In the genomic region with DNA sequence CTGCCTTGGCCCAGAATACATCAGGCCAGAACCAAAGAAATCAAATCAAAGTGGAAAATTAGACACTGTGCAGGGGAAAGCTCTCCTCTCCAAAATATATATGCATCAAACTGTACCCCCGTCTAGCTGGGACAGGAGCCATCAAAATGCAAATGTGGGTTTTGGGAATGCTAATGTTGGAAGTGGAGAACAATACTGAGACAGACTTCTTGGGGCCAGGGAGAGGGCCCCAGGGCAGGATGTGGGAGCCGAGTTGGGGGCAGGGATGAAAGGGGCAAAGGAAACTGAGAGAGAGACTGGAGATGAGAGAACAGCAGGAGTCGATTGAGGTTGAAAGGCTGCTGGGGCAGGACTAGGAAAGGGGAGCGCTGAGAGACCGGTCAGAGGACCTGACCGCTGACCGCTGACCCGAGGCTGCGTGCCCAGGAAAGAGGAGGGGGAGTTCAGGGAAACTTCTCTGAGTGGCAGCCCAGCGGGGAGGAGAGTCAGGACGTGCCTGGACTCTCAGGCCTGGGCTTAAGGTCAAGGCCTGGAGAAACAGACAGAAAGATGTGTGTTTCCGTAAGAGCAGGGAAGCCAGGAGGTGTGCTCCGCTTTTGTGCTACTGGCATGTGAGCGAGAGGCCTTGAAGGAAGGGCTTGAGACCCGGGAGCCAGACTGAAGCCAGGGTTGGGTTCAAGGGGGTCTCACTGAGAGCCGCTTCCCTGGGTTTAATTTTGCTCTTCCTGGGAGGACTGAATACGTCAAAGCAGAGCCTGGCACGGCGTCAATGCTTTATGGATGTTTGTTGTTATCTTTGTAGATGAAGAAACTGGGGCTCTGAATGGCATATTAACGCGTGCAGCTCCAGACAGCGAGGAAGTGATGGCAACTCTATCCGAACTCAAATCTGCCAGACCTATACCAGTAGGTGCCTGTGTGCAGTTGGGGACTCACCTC, we compare ENCODE assay signal across 20 cellular contexts.
DNase-seq lines count a peak whose midpoint lies in the region; ATAC-seq and TF ChIP-seq lines count a peak whose summit lies in the region.
"Had no signal": no experiment of that assay in that cellular context is flagged by ENCODE, and none has a peak within 500 bp of the region (broad histone marks: within the 10 kb centered on the region; RNA-seq: fewer than 3 reads in every experiment).

No MANE protein-coding gene starts in this region.

- no peaks in the 10 kb centered on the region for H3K79me2 ChIP-seq in osteoblast (ENCODE audit: insufficient read depth, low read length)

- no peak overlapping the region for H2AFZ ChIP-seq in osteoblast (ENCODE audit: low read length)

- TF ChIP-seq POLR2A in body of pancreas (IDR thresholded peaks at IDR 0.05) = no peak

- H3K9me3 ChIP-seq in HUES48 (ENCODE audit: control insufficient read depth, insufficient read depth, low read length) (no peaks in the 10 kb centered on the region), body of pancreas (no peaks in the 10 kb centered on the region), iPS-20b (ENCODE audit: insufficient read depth, low read depth, low read length) (no peaks in the 10 kb centered on the region), osteoblast (ENCODE audit: low read depth, low read length) (no peaks in the 10 kb centered on the region)
- H3K9me3 ChIP-seq: upper lobe of right lung had no signal

- peak; percentile 13 for ATAC-seq in body of pancreas
- ATAC-seq: right cardiac atrium; stimulated activated effector memory CD8-positive, alpha-beta T cell treated with anti-CD3 and anti-CD28 coated beads, Interleukin-12 subunit alpha, Interleukin-12 subunit beta, amount 100 ng/mL, for 72 hours; upper lobe of right lung had no signal

- DNase-seq in body of pancreas (no peak), osteoblast (ENCODE audit: insufficient read length, low spot score, missing footprints) (peak; percentile 51), HCEC 1CT (no peak), NCI-H748 (lab: John Stamatoyannopoulos, UW; ENCODE audit: unreplicated experiment) (no peak), NCI-H510A treated with DMSO at 0.1 percent for 48 hours (lab: John Stamatoyannopoulos, UW) (no peak)
- DNase-seq: activated gamma-delta T cell; brain microvascular endothelial cell; effector memory CD4-positive, alpha-beta T cell; foreskin fibroblast; MV-4-11; naive B cell; NCI-H2107; right cardiac atrium; Right ventricle myocardium superior; stimulated activated CD4-positive, alpha-beta T cell treated with anti-CD3 and anti-CD28 coated beads, Interleukin-4, amount 100 ng/mL, for 4 hours; upper lobe of right lung had no signal

- H3K4me1 ChIP-seq in HUES48 (ENCODE audit: control insufficient read depth, insufficient read depth, low read length) (peaks cover 48% of the 10 kb centered on the region), body of pancreas (peaks cover 56% of the 10 kb centered on the region), iPS-20b (ENCODE audit: insufficient read depth, low read length) (peaks cover 45% of the 10 kb centered on the region), osteoblast (ENCODE audit: insufficient read depth, low read length) (peaks cover 4% of the 10 kb centered on the region)

- H3K9ac ChIP-seq in HUES48 (ENCODE audit: low read depth, low read length) (peak overlapping the region; percentile 50), iPS-20b (ENCODE audit: low read depth, low read length) (peak overlapping the region; percentile 77)

- H4K20me1 ChIP-seq in osteoblast (ENCODE audit: insufficient read depth, low read length) = no peaks in the 10 kb centered on the region

- peaks cover 17% of the 10 kb centered on the region; the same call in 1 of the 2 replicates for H3K27me3 ChIP-seq in HUES48 (ENCODE audit: control insufficient read depth, insufficient read depth, low read length)
- no peaks in the 10 kb centered on the region for H3K27me3 ChIP-seq in body of pancreas
- H3K27me3 ChIP-seq in iPS-20b (ENCODE audit: insufficient read depth, low read length) = peaks cover 23% of the 10 kb centered on the region; the same call in 1 of the 2 replicates
- peaks cover 4% of the 10 kb centered on the region for H3K27me3 ChIP-seq in osteoblast (ENCODE audit: insufficient read depth, low read length)
- H3K27me3 ChIP-seq: brain microvascular endothelial cell, upper lobe of right lung had no signal

- no peak for TF ChIP-seq CTCF in body of pancreas (IDR thresholded peaks at IDR 0.05)
- no peak for TF ChIP-seq CTCF in osteoblast (IDR thresholded peaks at IDR 0.05; ENCODE audit: extremely low read depth, low read depth, low read length)

- H3K4me2 ChIP-seq in osteoblast (ENCODE audit: insufficient read depth, low read length) = no peak overlapping the region

- H3K36me3 ChIP-seq in HUES48 (ENCODE audit: control insufficient read depth, insufficient read depth, low read length) = no peaks in the 10 kb centered on the region
- no peaks in the 10 kb centered on the region for H3K36me3 ChIP-seq in body of pancreas (replicated peaks in 1 of 2; ENCODE audit: insufficient read depth in 1 of 2, low read depth in 2 of 2)
- H3K36me3 ChIP-seq in iPS-20b (ENCODE audit: insufficient read depth, low read depth, low read length) = no peaks in the 10 kb centered on the region
- H3K36me3 ChIP-seq in osteoblast (ENCODE audit: insufficient read depth, low read length) = no peaks in the 10 kb centered on the region
- H3K36me3 ChIP-seq: brain microvascular endothelial cell, upper lobe of right lung had no signal

- WGBS in body of pancreas, 2 donors = 43 to 44% methylated on average over 23 of the region's 23 CpGs

- H3K27ac ChIP-seq in HUES48 (ENCODE audit: low read depth, low read length) (peak overlapping the region; percentile 96), body of pancreas (peak overlapping the region; percentile 42 to 81 (median 80)), iPS-20b (ENCODE audit: low read length) (peak overlapping the region; percentile 88), osteoblast (ENCODE audit: low read depth, low read length) (no peak overlapping the region)
- H3K27ac ChIP-seq: brain microvascular endothelial cell, C4-2B, upper lobe of right lung had no signal

- peak overlapping the region; percentile 46 for H3K4me3 ChIP-seq in HUES48 (ENCODE audit: low read depth, low read length)
- H3K4me3 ChIP-seq in body of pancreas = no peak overlapping the region
- peak overlapping the region; percentile 59 for H3K4me3 ChIP-seq in iPS-20b (ENCODE audit: low read length)
- no peak overlapping the region for H3K4me3 ChIP-seq in osteoblast (ENCODE audit: insufficient read depth, low read length)
- H3K4me3 ChIP-seq: upper lobe of right lung had no signal

- intact Hi-C loops in body of pancreas (cut with DNase I) = no loop called here

Comparison
In these comparisons a context has a peak if more than half of its experiments do, and no peak if none do; other contexts are left out.
1. H3K4me3 ChIP-seq: peak in HUES48 (single experiment) and iPS-20b (single experiment); none in body of pancreas (0 of 2) and osteoblast (single experiment).